Comparison of ENCODE assay signal across 12 cellular contexts in the genomic region with DNA sequence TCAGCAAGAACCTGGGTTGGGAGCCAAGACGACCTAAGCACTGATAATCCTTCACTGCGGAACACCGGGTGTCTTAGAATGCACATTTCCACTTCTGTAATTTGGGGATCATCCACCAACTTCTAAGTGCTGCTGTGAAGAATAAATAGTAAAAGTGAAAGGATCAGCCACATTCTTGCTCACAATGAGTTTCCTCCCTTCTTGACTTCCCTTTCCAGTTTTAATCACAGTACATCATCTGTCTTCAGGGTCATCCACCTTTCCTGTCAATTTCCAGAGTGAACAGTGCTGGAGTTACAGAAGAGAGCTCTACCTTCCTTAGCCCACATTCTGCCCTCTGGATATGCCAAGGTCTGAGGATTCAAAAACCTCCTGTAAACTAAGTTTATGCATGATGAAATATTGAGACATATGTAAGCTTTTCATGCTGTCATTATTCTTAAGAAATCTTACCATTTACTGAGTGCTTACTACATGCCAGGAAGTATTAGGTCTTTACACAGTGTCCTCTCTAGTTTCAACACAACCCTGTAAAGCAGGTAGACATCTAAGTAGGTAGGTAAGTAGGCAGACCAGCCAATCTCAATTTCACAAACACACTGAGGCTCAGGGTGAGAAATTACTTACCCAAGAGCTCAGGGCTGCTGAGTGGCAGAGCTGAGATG.
DNase-seq lines count a peak whose midpoint lies in the region; ATAC-seq and TF ChIP-seq lines count a peak whose summit lies in the region.
"Had no signal": no experiment of that assay in that cellular context is flagged by ENCODE, and none has a peak within 500 bp of the region (broad histone marks: within the 10 kb centered on the region; RNA-seq: fewer than 3 reads in every experiment).

No MANE protein-coding gene starts in this region.

- peaks cover 48% of the 10 kb centered on the region for H3K36me3 ChIP-seq in left ventricle myocardium inferior

- peaks cover 34% of the 10 kb centered on the region for H3K4me1 ChIP-seq in left ventricle myocardium inferior

- ATAC-seq in left lobe of liver, result no peak
- ATAC-seq: PC-3 had no signal

- peak overlapping the region; percentile 43 for H3K27ac ChIP-seq in left ventricle myocardium inferior (replicated peaks)
- peak overlapping the region; percentile 12 for H3K27ac ChIP-seq in temporal lobe (ENCODE audit: low read depth, low read length)

- DNase-seq in left ventricle myocardium inferior (no peak), cardiac septum (ENCODE audit: low spot score) (no peak), fibroblast of pulmonary artery (ENCODE audit: low read depth) (peak; percentile 55), left lobe of liver (ENCODE audit: low spot score) (no peak), islet precursor cell (no peak), iPS-NIHi11 (ENCODE audit: low spot score) (no peak)
- no peak for DNase-seq in activated T-helper 1 cell treated with anti-CD3 and anti-CD28 coated beads, Interleukin-12 subunit alpha, Interleukin-12 subunit beta, Interleukin-2, Interleukin-4 antibody, amounts not matched to agents 30 ng/mL and 10 ng/mL and 1 ng/mL, durations not matched to agents 14 hours and 24 hours and 36 hours (ENCODE audit: low spot score)
- DNase-seq: PC-3; stimulated activated CD4-positive, alpha-beta T cell treated with anti-CD3 and anti-CD28 coated beads, Interleukin-15, amount 100 ng/mL, for 24 hours; stimulated activated CD8-positive, alpha-beta memory T cell treated with anti-CD3 and anti-CD28 coated beads, Interleukin-4, amount 100 ng/mL, for 48 hours had no signal

- no peaks in the 10 kb centered on the region for H3K27me3 ChIP-seq in left ventricle myocardium inferior (ENCODE audit: low read depth)

- H3K9me3 Mint-ChIP-seq in activated T-helper 1 cell treated with anti-CD3 and anti-CD28 coated beads, Interleukin-12 subunit alpha, Interleukin-12 subunit beta, Interleukin-2, Interleukin-4 antibody, amounts not matched to agents 30 ng/mL and 10 ng/mL and 1 ng/mL, durations not matched to agents 14 hours and 24 hours and 36 hours, result no peaks in the 10 kb centered on the region
- H3K9me3 Mint-ChIP-seq: nephron had no signal

- no peak overlapping the region for H3K4me3 ChIP-seq in left ventricle myocardium inferior
- no peak overlapping the region for H3K4me3 ChIP-seq in fibroblast of pulmonary artery (replicated peaks; ENCODE audit: low read depth, low read length)

- intact Hi-C loops in left ventricle myocardium inferior (cut with micrococcal nuclease), result no loop called here
- intact Hi-C loops in cardiac septum (cut with DNase I), result loop anchor here (10.0 kb wide), 1 partner anchor 920 kb away; no protein-coding TSS in a partner anchor
- intact Hi-C loops in activated T-helper 1 cell treated with anti-CD3 and anti-CD28 coated beads, Interleukin-12 subunit alpha, Interleukin-12 subunit beta, Interleukin-2, Interleukin-4 antibody, amounts not matched to agents 30 ng/mL and 10 ng/mL and 1 ng/mL, durations not matched to agents 14 hours and 24 hours and 36 hours (cut with micrococcal nuclease), result loop anchor here (5.0 to 10.0 kb wide), 4 partner anchors 130 to 842 kb away; no protein-coding TSS in a partner anchor

- no peaks in the 10 kb centered on the region for H3K27me3 Mint-ChIP-seq in activated T-helper 1 cell treated with anti-CD3 and anti-CD28 coated beads, Interleukin-12 subunit alpha, Interleukin-12 subunit beta, Interleukin-2, Interleukin-4 antibody, amounts not matched to agents 30 ng/mL and 10 ng/mL and 1 ng/mL, durations not matched to agents 14 hours and 24 hours and 36 hours (ENCODE audit: insufficient read depth)

- no peaks in the 10 kb centered on the region for H3K9me3 ChIP-seq in left ventricle myocardium inferior (replicated peaks)

- TF ChIP-seq CTCF in left ventricle myocardium inferior (IDR thresholded peaks at IDR 0.05; ENCODE audit: borderline replicate concordance) (no peak), fibroblast of pulmonary artery (IDR thresholded peaks at IDR 0.05; ENCODE audit: low read length, missing control alignments) (no peak)

- H3K36me3 Mint-ChIP-seq in activated T-helper 1 cell treated with anti-CD3 and anti-CD28 coated beads, Interleukin-12 subunit alpha, Interleukin-12 subunit beta, Interleukin-2, Interleukin-4 antibody, amounts not matched to agents 30 ng/mL and 10 ng/mL and 1 ng/mL, durations not matched to agents 14 hours and 24 hours and 36 hours (ENCODE audit: low read depth), result peaks cover 21% of the 10 kb centered on the region

- H3K4me3 Mint-ChIP-seq in activated T-helper 1 cell treated with anti-CD3 and anti-CD28 coated beads, Interleukin-12 subunit alpha, Interleukin-12 subunit beta, Interleukin-2, Interleukin-4 antibody, amounts not matched to agents 30 ng/mL and 10 ng/mL and 1 ng/mL, durations not matched to agents 14 hours and 24 hours and 36 hours, result no peak overlapping the region
- H3K4me3 Mint-ChIP-seq: nephron had no signal

- peak overlapping the region; percentile 37 for H3K27ac Mint-ChIP-seq in activated T-helper 1 cell treated with anti-CD3 and anti-CD28 coated beads, Interleukin-12 subunit alpha, Interleukin-12 subunit beta, Interleukin-2, Interleukin-4 antibody, amounts not matched to agents 30 ng/mL and 10 ng/mL and 1 ng/mL, durations not matched to agents 14 hours and 24 hours and 36 hours
- H3K27ac Mint-ChIP-seq: nephron had no signal

- H3K4me1 Mint-ChIP-seq in activated T-helper 1 cell treated with anti-CD3 and anti-CD28 coated beads, Interleukin-12 subunit alpha, Interleukin-12 subunit beta, Interleukin-2, Interleukin-4 antibody, amounts not matched to agents 30 ng/mL and 10 ng/mL and 1 ng/mL, durations not matched to agents 14 hours and 24 hours and 36 hours (ENCODE audit: low read depth), result peaks cover 20% of the 10 kb centered on the region
